ENCODE assay signal across 14 cellular contexts in genomic region chr9:131708613-131709002, GRCh38. TPM values are rescaled to one million over a fixed set of nuclear protein-coding genes. Genes with fewer than 3 reads are reported as not detected.
DNase-seq lines count a peak whose midpoint lies in the region; ATAC-seq, FAIRE-seq and TF ChIP-seq lines count a peak whose summit lies in the region.
"Had no signal": no experiment of that assay in that cellular context is flagged by ENCODE, and none has a peak within 500 bp of the region (broad histone marks: within the 10 kb centered on the region; RNA-seq: fewer than 3 reads in every experiment).

No MANE protein-coding gene starts in this region.

- TF ChIP-seq RAD21 in HepG2 (CRISPR knock-in tag; IDR thresholded peaks at IDR 0.05), result no peak

- peak; percentile 15 for FAIRE-seq in HepG2 (lab: Jason Lieb, UNC)
- FAIRE-seq: endometrium, G401.6, H1, RCC 7860 had no signal

- DNase-seq in activated CD8-positive, alpha-beta T cell treated with anti-CD3 and anti-CD28 coated beads, Interleukin-2, amount 10 ng/mL, durations not matched to agents 7 days and 5 days, result no peak
- no peak for DNase-seq in activated CD8-positive, alpha-beta T cell treated with anti-CD3 and anti-CD28 coated beads for 36 hours
- DNase-seq in adipocyte (ENCODE audit: low read depth), result no peak
- DNase-seq in HepG2 (ENCODE audit: low spot score), result no peak
- no peak for DNase-seq in thyroid gland
- no peak for DNase-seq in SHP77 treated with DMSO at 0.1 percent for 48 hours (lab: John Stamatoyannopoulos, UW)
- no peak for DNase-seq in osteocyte (ENCODE audit: extremely low spot score, unreplicated experiment)

- intact Hi-C loops in activated CD8-positive, alpha-beta T cell treated with anti-CD3 and anti-CD28 coated beads for 36 hours (cut with micrococcal nuclease), result loop anchor here (2.0 kb wide), 1 partner anchor 38 kb away; no protein-coding TSS in a partner anchor
- intact Hi-C loops in HepG2 (cut with micrococcal nuclease; ENCODE audit: unreplicated experiment) (no loop called here), thyroid gland (cut with DNase I) (no loop called here)

- no peaks in the 10 kb centered on the region for H4K20me1 ChIP-seq in HepG2 (ENCODE audit: insufficient read depth, low read length)

- H3K27me3 ChIP-seq in adipocyte (replicated peaks; ENCODE audit: control insufficient read depth, insufficient read depth, low read length), result no peaks in the 10 kb centered on the region
- H3K27me3 ChIP-seq in HepG2 (ENCODE audit: control insufficient read depth in 1 of 2, insufficient read depth in 2 of 2, low read length in 2 of 2), result no peaks in the 10 kb centered on the region
- no peaks in the 10 kb centered on the region for H3K27me3 ChIP-seq in thyroid gland

- peak overlapping the region; percentile 79 for H3K27ac ChIP-seq in HepG2 (ENCODE audit: extremely low read length, insufficient read depth, low read length)
- peak overlapping the region; percentile 2 to 77 (median 66) for H3K27ac ChIP-seq in thyroid gland
- H3K27ac ChIP-seq: KMS-11 had no signal

- H3K9me3 ChIP-seq in adipocyte (ENCODE audit: control insufficient read depth, low read length), result no peaks in the 10 kb centered on the region
- H3K9me3 ChIP-seq in HepG2 (ENCODE audit: low read length), result no peaks in the 10 kb centered on the region
- no peaks in the 10 kb centered on the region for H3K9me3 ChIP-seq in thyroid gland

- TF ChIP-seq CTCF in activated CD8-positive, alpha-beta T cell treated with anti-CD3 and anti-CD28 coated beads for 36 hours (IDR thresholded peaks at IDR 0.05), result no peak
- TF ChIP-seq CTCF in HepG2 (CRISPR knock-in tag; IDR thresholded peaks at IDR 0.05), result no peak
- TF ChIP-seq CTCF in thyroid gland (IDR thresholded peaks at IDR 0.05), result no peak
- no peak for TF ChIP-seq CTCF in osteocyte (IDR thresholded peaks at IDR 0.05)

- TF ChIP-seq POLR2A in HepG2 (IDR thresholded peaks at IDR 0.05; ENCODE audit: insufficient read depth in 1 of 2, low read depth in 2 of 2, low read length in 2 of 2), result no peak
- no peak for TF ChIP-seq POLR2A in thyroid gland (IDR thresholded peaks at IDR 0.05)

- CTCF ChIA-PET in activated CD8-positive, alpha-beta T cell treated with anti-CD3 and anti-CD28 coated beads, Interleukin-2, amount 10 ng/mL, durations not matched to agents 7 days and 5 days (lab: Charles Lee), result interaction anchor here (1.0 to 4.9 kb wide), 10 partner anchors 16 to 92 kb away, joined by 3 to 29 read pairs (median 8); partner anchors contain the start of gene RAPGEF1
- CTCF ChIA-PET in activated CD8-positive, alpha-beta T cell treated with anti-CD3 and anti-CD28 coated beads for 36 hours (lab: Charles Lee), result interaction anchor here (1.1 to 3.8 kb wide), 4 partner anchors 19 to 31 kb away, joined by 3 to 22 read pairs (median 16); partner anchors contain the start of gene RAPGEF1
- CTCF ChIA-PET in HepG2 (lab: Yijun Ruan, JAX; ENCODE audit: low intra/inter-chr PET ratio, low total read pairs), result interaction anchor here (1.7 kb wide), 1 partner anchor 32 kb away, joined by 6 read pairs; the partner anchor contains the start of gene RAPGEF1

- H3K9me3 Mint-ChIP-seq in activated CD8-positive, alpha-beta T cell treated with anti-CD3 and anti-CD28 coated beads, Interleukin-2, amount 10 ng/mL, durations not matched to agents 7 days and 5 days (ENCODE audit: insufficient read depth), result no peaks in the 10 kb centered on the region
- no peaks in the 10 kb centered on the region for H3K9me3 Mint-ChIP-seq in activated CD8-positive, alpha-beta T cell treated with anti-CD3 and anti-CD28 coated beads for 36 hours
- H3K9me3 Mint-ChIP-seq in osteocyte (ENCODE audit: unreplicated experiment), result no peaks in the 10 kb centered on the region

- POLR2A ChIA-PET in activated CD8-positive, alpha-beta T cell treated with anti-CD3 and anti-CD28 coated beads, Interleukin-2, amount 10 ng/mL, durations not matched to agents 7 days and 5 days (lab: Charles Lee), result interaction anchor here (1.2 to 3.7 kb wide), 4 partner anchors 19 to 40 kb away, joined by 3 to 25 read pairs (median 11); no protein-coding TSS in a partner anchor
- POLR2A ChIA-PET in activated CD8-positive, alpha-beta T cell treated with anti-CD3 and anti-CD28 coated beads for 36 hours (lab: Charles Lee), result interaction anchor here (1.3 to 15.1 kb wide), 4 partner anchors 11 to 43 kb away, joined by 4 to 119 read pairs (median 10); no protein-coding TSS in a partner anchor
- POLR2A ChIA-PET in HepG2 (lab: Yijun Ruan, JAX), result interaction anchor here (1.2 kb wide), 1 partner anchor 23 kb away, joined by 4 read pairs; no protein-coding TSS in a partner anchor

- WGBS in HepG2 (ENCODE audit: low lambda C conversion rate), result 77% methylated on average over 7 of the region's 7 CpGs
- 77 to 94% methylated on average over 7 of the region's 7 CpGs for WGBS in thyroid gland, 2 donors

- no TSS peak for BruUV-seq in HepG2 (replicated peaks; lab: Mats Ljungman, UMichigan)

- no peak overlapping the region for H2AFZ ChIP-seq in HepG2 (ENCODE audit: low read length)

- H3K9ac ChIP-seq in adipocyte (ENCODE audit: low read length), result peak overlapping the region; percentile 71
- no peak overlapping the region for H3K9ac ChIP-seq in HepG2 (ENCODE audit: insufficient read depth, low read depth, low read length)
- H3K9ac ChIP-seq: KMS-11 had no signal

- H3K27me3 Mint-ChIP-seq in activated CD8-positive, alpha-beta T cell treated with anti-CD3 and anti-CD28 coated beads, Interleukin-2, amount 10 ng/mL, durations not matched to agents 7 days and 5 days (ENCODE audit: low read depth), result no peaks in the 10 kb centered on the region
- H3K27me3 Mint-ChIP-seq in activated CD8-positive, alpha-beta T cell treated with anti-CD3 and anti-CD28 coated beads for 36 hours, result no peaks in the 10 kb centered on the region
- no peaks in the 10 kb centered on the region for H3K27me3 Mint-ChIP-seq in osteocyte (ENCODE audit: unreplicated experiment)
- H3K27me3 Mint-ChIP-seq: activated naive CD8-positive, alpha-beta T cell had no signal

- TF ChIP-seq EP300 in HepG2 (IDR thresholded peaks at IDR 0.05; ENCODE audit: low read depth in 2 of 2, low read length in 2 of 2) (no peak), HepG2 (CRISPR knock-in tag; IDR thresholded peaks at IDR 0.05; ENCODE audit: borderline replicate concordance) (no peak)

- in situ Hi-C loops in HepG2 (cut with HindIII; ENCODE audit: extremely low pct_ligation_motif_present, low pct_unique_long_range_greater_than_20kb), result no loop called here

- peaks cover 51% of the 10 kb centered on the region for H3K79me2 ChIP-seq in HepG2 (ENCODE audit: insufficient read depth, low read length)

- H3K27ac Mint-ChIP-seq in activated CD8-positive, alpha-beta T cell treated with anti-CD3 and anti-CD28 coated beads, Interleukin-2, amount 10 ng/mL, durations not matched to agents 7 days and 5 days, result peak overlapping the region; percentile 57
- H3K27ac Mint-ChIP-seq in activated CD8-positive, alpha-beta T cell treated with anti-CD3 and anti-CD28 coated beads for 36 hours, result no peak overlapping the region
- H3K27ac Mint-ChIP-seq in osteocyte (ENCODE audit: unreplicated experiment), result no peak overlapping the region

- no peak for ATAC-seq in activated CD8-positive, alpha-beta T cell treated with anti-CD3 and anti-CD28 coated beads, Interleukin-2, amount 10 ng/mL, durations not matched to agents 7 days and 5 days
- ATAC-seq in activated CD8-positive, alpha-beta T cell treated with anti-CD3 and anti-CD28 coated beads for 36 hours, result no peak
- ATAC-seq in HepG2 (no peak), GM21717 (IDR thresholded peaks at IDR 0.05; ENCODE audit: unreplicated experiment) (no peak)

- H3K36me3 ChIP-seq in adipocyte (ENCODE audit: control insufficient read depth, insufficient read depth, low read length, severe bottlenecking) (no peaks in the 10 kb centered on the region), HepG2 (replicated peaks in 1 of 2; ENCODE audit: control insufficient read depth in 1 of 2, insufficient read depth in 2 of 2, low read length in 2 of 2) (no peaks in the 10 kb centered on the region), thyroid gland (no peaks in the 10 kb centered on the region)

- no peak overlapping the region for H3K4me3 Mint-ChIP-seq in activated CD8-positive, alpha-beta T cell treated with anti-CD3 and anti-CD28 coated beads, Interleukin-2, amount 10 ng/mL, durations not matched to agents 7 days and 5 days
- H3K4me3 Mint-ChIP-seq in activated CD8-positive, alpha-beta T cell treated with anti-CD3 and anti-CD28 coated beads for 36 hours, result no peak overlapping the region
- H3K4me3 Mint-ChIP-seq in osteocyte (ENCODE audit: unreplicated experiment), result no peak overlapping the region
- H3K4me3 Mint-ChIP-seq: activated naive CD8-positive, alpha-beta T cell had no signal

- peaks cover 32% of the 10 kb centered on the region for H3K36me3 Mint-ChIP-seq in activated CD8-positive, alpha-beta T cell treated with anti-CD3 and anti-CD28 coated beads, Interleukin-2, amount 10 ng/mL, durations not matched to agents 7 days and 5 days (ENCODE audit: low read depth)
- peaks cover 11% of the 10 kb centered on the region for H3K36me3 Mint-ChIP-seq in activated CD8-positive, alpha-beta T cell treated with anti-CD3 and anti-CD28 coated beads for 36 hours (ENCODE audit: low read depth)
- no peaks in the 10 kb centered on the region for H3K36me3 Mint-ChIP-seq in osteocyte (ENCODE audit: unreplicated experiment)

- H3K4me1 Mint-ChIP-seq in activated CD8-positive, alpha-beta T cell treated with anti-CD3 and anti-CD28 coated beads, Interleukin-2, amount 10 ng/mL, durations not matched to agents 7 days and 5 days (ENCODE audit: low read depth), result peaks cover 73% of the 10 kb centered on the region
- peaks cover 83% of the 10 kb centered on the region for H3K4me1 Mint-ChIP-seq in activated CD8-positive, alpha-beta T cell treated with anti-CD3 and anti-CD28 coated beads for 36 hours (ENCODE audit: low read depth)
- H3K4me1 Mint-ChIP-seq in osteocyte (ENCODE audit: unreplicated experiment), result peaks cover 47% of the 10 kb centered on the region

- H3K4me3 ChIP-seq in adipocyte (ENCODE audit: low read length) (peak overlapping the region; percentile 58), HepG2 (replicated peaks in 1 of 3; ENCODE audit: insufficient read depth in 1 of 3, low read depth in 2 of 3, low read length in 3 of 3) (no peak overlapping the region), thyroid gland (replicated peaks in 1 of 3) (no peak overlapping the region)

- H3K4me2 ChIP-seq in HepG2 (ENCODE audit: low read depth, low read length), result peak overlapping the region; percentile 37; the same call in 1 of the 2 replicates
- H3K4me2 ChIP-seq: KMS-11 had no signal

- H3K4me1 ChIP-seq in adipocyte (ENCODE audit: control insufficient read depth, insufficient read depth, low read length) (peaks cover 69% of the 10 kb centered on the region), HepG2 (ENCODE audit: insufficient read depth, low read length) (peaks cover 91% of the 10 kb centered on the region), thyroid gland (peaks cover 23 to 82% of the 10 kb centered on the region in 2 donors)

RNA-seq across cellular contexts. Expression of gene RAPGEF1, which starts 31.3 kb away (rescaled TPM):
- total RNA-seq in activated CD8-positive, alpha-beta T cell treated with anti-CD3 and anti-CD28 coated beads, Interleukin-2, amount 10 ng/mL, durations not matched to agents 7 days and 5 days, result 100 to 1,000 TPM; 128 TPM
- total RNA-seq in activated CD8-positive, alpha-beta T cell treated with anti-CD3 and anti-CD28 coated beads for 36 hours, result 10 to 100 TPM; 84.5 to 85.2 TPM
- total RNA-seq in HepG2 (2016; rRNA removed; fragmentation: Illumina TruSeq; extraction: Trizol), result 21.2 and 21.7 TPM in 2 replicates
- total RNA-seq in HepG2 (2016; cell fraction: cytosol; rRNA removed; fragmentation: Illumina TruSeq; extraction: Trizol; ENCODE audit: low read depth), result 6.1 and 9.4 TPM in 2 replicates
- total RNA-seq in HepG2 (2016; cell fraction: insoluble cytoplasmic fraction; rRNA removed; fragmentation: Illumina TruSeq; extraction: Trizol), result 17.2 and 20.5 TPM in 2 replicates
- 22.7 and 23.5 TPM in 2 replicates for total RNA-seq in HepG2 (2016; cell fraction: membrane; rRNA removed; fragmentation: Illumina TruSeq; extraction: Trizol)
- total RNA-seq in HepG2 (2016; cell fraction: nucleus; rRNA removed; fragmentation: Illumina TruSeq; extraction: Trizol), result 15.4 and 18.1 TPM in 2 replicates
- polyA plus RNA-seq in HepG2 (2011; rRNA removed), result 38.9 and 46.6 TPM in 2 replicates
- 29.9 and 30.8 TPM in 2 replicates for polyA plus RNA-seq in HepG2 (2011; cell fraction: cytosol; rRNA removed)
- 38.0 and 38.2 TPM in 2 replicates for polyA plus RNA-seq in HepG2 (2011; cell fraction: nucleus; rRNA removed)
- 36.7 and 38.5 TPM in 2 replicates for polyA plus RNA-seq in HepG2 (2012)
- polyA plus RNA-seq in HepG2 (2016; cell fraction: cytosol; fragmentation: Illumina TruSeq; extraction: Trizol; ENCODE audit: low read depth), result 2.1 and 3.2 TPM in 2 replicates
- polyA plus RNA-seq in HepG2 (2016; cell fraction: insoluble cytoplasmic fraction; fragmentation: Illumina TruSeq; extraction: Trizol; ENCODE audit: low read depth), result 16.9 and 24.5 TPM in 2 replicates
- 15.6 and 18.4 TPM in 2 replicates for polyA plus RNA-seq in HepG2 (2016; cell fraction: membrane; fragmentation: Illumina TruSeq; extraction: Trizol; ENCODE audit: low read depth)
- 22.7 and 25.7 TPM in 2 replicates for polyA plus RNA-seq in HepG2 (2016; cell fraction: nucleus; fragmentation: Illumina TruSeq; extraction: Trizol; ENCODE audit: insufficient read depth, low read depth)
- polyA minus RNA-seq in HepG2 (2011; rRNA and poly(A)+ RNA removed; ENCODE audit: low replicate concordance), result 31.8 and 52.5 TPM in 2 replicates
- 25.4 and 30.6 TPM in 2 replicates for polyA minus RNA-seq in HepG2 (2011; cell fraction: cytosol; rRNA and poly(A)+ RNA removed)
- 18.2 and 24.7 TPM in 2 replicates for polyA minus RNA-seq in HepG2 (2011; cell fraction: nucleus; rRNA and poly(A)+ RNA removed)
- total RNA-seq in thyroid gland, result 10 to 100 TPM; 39.6 to 52.5 (median 44.9) TPM
- 94.3 TPM in 2 replicates for total RNA-seq in osteocyte
